ENCODE assay signal across 1 cellular context in the genomic region with DNA sequence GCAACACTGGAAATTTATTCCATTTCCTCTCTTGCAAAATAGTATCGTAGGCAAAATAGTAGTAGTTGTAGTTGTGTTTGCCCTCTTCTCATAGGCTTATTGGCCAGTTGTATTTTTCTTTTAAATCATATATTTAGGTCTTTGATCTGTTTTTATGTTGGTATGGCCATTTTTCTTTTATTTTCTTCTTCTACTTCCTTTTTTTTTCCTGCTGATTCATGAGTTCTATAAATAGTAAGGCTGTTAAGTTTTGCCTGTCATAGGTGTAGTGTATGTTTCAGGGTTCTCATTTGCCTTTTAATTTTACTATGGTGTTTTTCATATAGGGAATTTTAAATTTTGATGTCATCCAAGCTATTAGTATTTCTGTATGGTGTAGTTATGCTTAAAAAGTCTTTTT.
TF ChIP-seq lines count a peak whose summit lies in the region.

No MANE protein-coding gene starts in this region.

TF ChIP-seq in endothelial cell of umbilical vein, 7 proteins besides CTCF, POLR2A, EP300 and RAD21 (continued from another document):
- TF ChIP-seq FOS (IDR thresholded peaks at IDR 0.05; ENCODE audit: borderline replicate concordance, insufficient read depth, low read length) (no peak), EZH2 (IDR thresholded peaks at IDR 0.05; ENCODE audit: borderline replicate concordance, low read depth, low read length, severe bottlenecking) (no peak), MYC (IDR thresholded peaks at IDR 0.05; ENCODE audit: low read depth, low read length) (no peak), GATA2 (IDR thresholded peaks at IDR 0.05; ENCODE audit: insufficient read depth, insufficient read length, low read depth, low read length) (no peak)
TF ChIP-seq in endothelial cell of umbilical vein: peak in this region for 0.
